11 cellular contexts compared by ENCODE assay signal in the genomic region with DNA sequence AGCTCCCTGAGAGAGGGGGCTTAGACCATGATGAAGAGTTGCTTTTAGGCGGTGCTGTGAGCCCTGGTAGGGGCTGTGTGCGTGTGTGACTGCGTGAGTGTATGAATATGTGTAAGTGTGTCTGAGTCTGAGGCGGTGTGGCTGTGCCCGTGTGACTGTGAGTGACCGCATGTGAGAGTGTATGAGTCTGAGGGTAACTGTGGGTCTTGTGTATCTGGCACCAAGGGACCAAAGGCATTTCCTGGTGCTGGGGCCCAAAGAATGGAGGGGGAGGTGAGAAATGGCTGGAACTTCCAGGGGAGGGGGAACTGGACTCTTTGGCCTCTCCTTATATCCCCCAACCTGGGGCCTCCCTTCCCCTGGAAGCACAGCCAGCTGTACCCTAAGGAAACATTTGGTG. TPM values are rescaled to one million over a fixed set of nuclear protein-coding genes. Genes with fewer than 3 reads are reported as not detected.
DNase-seq lines count a peak whose midpoint lies in the region; ATAC-seq and TF ChIP-seq lines count a peak whose summit lies in the region.
"Had no signal": no experiment of that assay in that cellular context is flagged by ENCODE, and none has a peak within 500 bp of the region (broad histone marks: within the 10 kb centered on the region; RNA-seq: fewer than 3 reads in every experiment).

No MANE protein-coding gene starts in this region.

- CTCF ChIA-PET in CD4-positive, alpha-beta T cell (lab: Charles Lee): no interaction called here

- H3K27me3 ChIP-seq in CD4-positive, alpha-beta T cell (ENCODE audit: control insufficient read depth, insufficient read depth, low read length): no peaks in the 10 kb centered on the region
- no peaks in the 10 kb centered on the region for H3K27me3 ChIP-seq in gastrocnemius medialis

- TF ChIP-seq CTCF in CD4-positive, alpha-beta T cell (IDR thresholded peaks at IDR 0.05): no peak
- no peak for TF ChIP-seq CTCF in fibroblast of the aortic adventitia (IDR thresholded peaks at IDR 0.05; ENCODE audit: insufficient read depth, low read length)
- TF ChIP-seq CTCF in gastrocnemius medialis (IDR thresholded peaks at IDR 0.05 in 4 of 5, conservative IDR thresholded peaks at IDR 0.05 in 1 of 5): no peak

- H3K9me3 Mint-ChIP-seq in CD4-positive, alpha-beta T cell: no peaks in the 10 kb centered on the region
- H3K9me3 Mint-ChIP-seq: natural killer cell treated with Interleukin-12 subunit alpha and Interleukin-12 subunit beta and Interleukin-15 and Interleukin-18, amount 100 ng/mL, for 72 hours had no signal

- peaks cover 0 to 14% of the 10 kb centered on the region in 2 donors for H3K36me3 ChIP-seq in gastrocnemius medialis

- no peaks in the 10 kb centered on the region for H3K9me3 ChIP-seq in CD4-positive, alpha-beta T cell (ENCODE audit: control insufficient read depth, low read length)
- no peaks in the 10 kb centered on the region for H3K9me3 ChIP-seq in gastrocnemius medialis

- no peak for DNase-seq in CD4-positive, alpha-beta T cell
- peak; percentile 47 for DNase-seq in fibroblast of the aortic adventitia (ENCODE audit: low read depth)
- DNase-seq in gastrocnemius medialis: no peak
- DNase-seq in HPDE6-E6E7 (ENCODE audit: extremely low spot score): no peak
- DNase-seq in ACHN: no peak
- no peak for DNase-seq in NOMO-1 treated with DMSO at 0.1 percent for 48 hours (lab: John Stamatoyannopoulos, UW; ENCODE audit: unreplicated experiment)
- DNase-seq: activated CD8-positive, alpha-beta memory T cell treated with anti-CD3 and anti-CD28 coated beads for 24 hours; NCI-H69 had no signal

- no peak for TF ChIP-seq POLR2A in gastrocnemius medialis (IDR thresholded peaks at IDR 0.05)

- intact Hi-C loops in CD4-positive, alpha-beta T cell (cut with DNase I, micrococcal nuclease): no loop called here
- intact Hi-C loops in gastrocnemius medialis (cut with DNase I; ENCODE audit: low total_unique reads): loop anchor here (5.0 kb wide), 1 partner anchor 334 kb away; the partner anchor contains the start of gene DNAJB5

- H3K4me1 Mint-ChIP-seq in CD4-positive, alpha-beta T cell (ENCODE audit: low read depth): peaks cover 35% of the 10 kb centered on the region

- H3K4me3 ChIP-seq in fibroblast of the aortic adventitia (ENCODE audit: low read depth, low read length) (peak overlapping the region; percentile 31), gastrocnemius medialis (peak overlapping the region in 3 of 4 donors; percentile 56 to 62 (median 59))

- POLR2A ChIA-PET in CD4-positive, alpha-beta T cell (lab: Charles Lee): no interaction called here

- in situ Hi-C loops in gastrocnemius medialis (cut with MboI; ENCODE audit: low sequenced_read_pairs in 4 of 4): loop anchor here in 1 of 4 donors (25.0 kb wide), 1 partner anchor 434 kb away; the partner anchor contains the start of genes FANCG and PIGO
- in situ Hi-C loops in ACHN (cut with HindIII; ENCODE audit: low pct_ligation_motif_present, low pct_unique_long_range_greater_than_20kb, low sequenced_read_pairs): no loop called here

- peak overlapping the region; percentile 9 for H3K27ac Mint-ChIP-seq in CD4-positive, alpha-beta T cell

- H3K36me3 Mint-ChIP-seq in CD4-positive, alpha-beta T cell (ENCODE audit: low read depth): peaks cover 35% of the 10 kb centered on the region

- no peak overlapping the region for H3K4me3 Mint-ChIP-seq in CD4-positive, alpha-beta T cell
- H3K4me3 Mint-ChIP-seq: natural killer cell treated with Interleukin-12 subunit alpha and Interleukin-12 subunit beta and Interleukin-15 and Interleukin-18, amount 100 ng/mL, for 72 hours had no signal

- H3K27me3 Mint-ChIP-seq in CD4-positive, alpha-beta T cell: no peaks in the 10 kb centered on the region
- H3K27me3 Mint-ChIP-seq: natural killer cell treated with Interleukin-12 subunit alpha and Interleukin-12 subunit beta and Interleukin-15 and Interleukin-18, amount 100 ng/mL, for 72 hours had no signal

- peaks cover 35 to 43% of the 10 kb centered on the region in 2 donors for H3K4me1 ChIP-seq in gastrocnemius medialis

- H3K27ac ChIP-seq in CD4-positive, alpha-beta T cell (ENCODE audit: low read depth, low read length): no peak overlapping the region
- H3K27ac ChIP-seq in gastrocnemius medialis: peak overlapping the region; percentile 88 to 91 (median 89)

- ATAC-seq in CD4-positive, alpha-beta T cell (ENCODE audit: poor library complexity): no peak
- ATAC-seq in SK-N-SH treated with all-trans-retinoic acid at 6 μM for 48 hours (peak; percentile 3), gastrocnemius medialis (no peak), HG02678 (IDR thresholded peaks at IDR 0.05; ENCODE audit: unreplicated experiment) (no peak)

TF ChIP-seq in SK-N-SH treated with all-trans-retinoic acid at 6 μM for 48 hours, 23 proteins besides CTCF, POLR2A, EP300 and RAD21 (continues in another document):
- TF ChIP-seq, protein P1, sequence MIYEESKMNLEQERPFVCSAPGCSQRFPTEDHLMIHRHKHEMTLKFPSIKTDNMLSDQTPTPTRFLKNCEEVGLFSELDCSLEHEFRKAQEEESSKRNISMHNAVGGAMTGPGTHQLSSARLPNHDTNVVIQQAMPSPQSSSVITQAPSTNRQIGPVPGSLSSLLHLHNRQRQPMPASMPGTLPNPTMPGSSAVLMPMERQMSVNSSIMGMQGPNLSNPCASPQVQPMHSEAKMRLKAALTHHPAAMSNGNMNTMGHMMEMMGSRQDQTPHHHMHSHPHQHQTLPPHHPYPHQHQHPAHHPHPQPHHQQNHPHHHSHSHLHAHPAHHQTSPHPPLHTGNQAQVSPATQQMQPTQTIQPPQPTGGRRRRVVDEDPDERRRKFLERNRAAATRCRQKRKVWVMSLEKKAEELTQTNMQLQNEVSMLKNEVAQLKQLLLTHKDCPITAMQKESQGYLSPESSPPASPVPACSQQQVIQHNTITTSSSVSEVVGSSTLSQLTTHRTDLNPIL (CRISPR knock-in tag; IDR thresholded peaks at IDR 0.05; ENCODE audit: low read depth): no peak
- TF ChIP-seq TCF4 (CRISPR knock-in tag; IDR thresholded peaks at IDR 0.05; ENCODE audit: borderline replicate concordance): no peak
- no peak for TF ChIP-seq ESRRG (CRISPR knock-in tag; IDR thresholded peaks at IDR 0.05)
- no peak for TF ChIP-seq ZNF8 (CRISPR knock-in tag; IDR thresholded peaks at IDR 0.05)
- TF ChIP-seq TOX (CRISPR knock-in tag; IDR thresholded peaks at IDR 0.05; ENCODE audit: borderline replicate concordance): no peak
- TF ChIP-seq SNAI2 (CRISPR knock-in tag; IDR thresholded peaks at IDR 0.05): no peak
- TF ChIP-seq ZNF70 (CRISPR knock-in tag; IDR thresholded peaks at IDR 0.05): no peak
- TF ChIP-seq OSR1 (CRISPR knock-in tag; IDR thresholded peaks at IDR 0.05): no peak
- TF ChIP-seq ARNTL (CRISPR knock-in tag; IDR thresholded peaks at IDR 0.05; ENCODE audit: borderline replicate concordance, low read depth): no peak
- no peak for TF ChIP-seq ZNF565 (CRISPR knock-in tag; conservative IDR thresholded peaks at IDR 0.05; ENCODE audit: low read depth)
- TF ChIP-seq ISL1 (CRISPR knock-in tag; IDR thresholded peaks at IDR 0.05): no peak
- TF ChIP-seq, protein P2, sequence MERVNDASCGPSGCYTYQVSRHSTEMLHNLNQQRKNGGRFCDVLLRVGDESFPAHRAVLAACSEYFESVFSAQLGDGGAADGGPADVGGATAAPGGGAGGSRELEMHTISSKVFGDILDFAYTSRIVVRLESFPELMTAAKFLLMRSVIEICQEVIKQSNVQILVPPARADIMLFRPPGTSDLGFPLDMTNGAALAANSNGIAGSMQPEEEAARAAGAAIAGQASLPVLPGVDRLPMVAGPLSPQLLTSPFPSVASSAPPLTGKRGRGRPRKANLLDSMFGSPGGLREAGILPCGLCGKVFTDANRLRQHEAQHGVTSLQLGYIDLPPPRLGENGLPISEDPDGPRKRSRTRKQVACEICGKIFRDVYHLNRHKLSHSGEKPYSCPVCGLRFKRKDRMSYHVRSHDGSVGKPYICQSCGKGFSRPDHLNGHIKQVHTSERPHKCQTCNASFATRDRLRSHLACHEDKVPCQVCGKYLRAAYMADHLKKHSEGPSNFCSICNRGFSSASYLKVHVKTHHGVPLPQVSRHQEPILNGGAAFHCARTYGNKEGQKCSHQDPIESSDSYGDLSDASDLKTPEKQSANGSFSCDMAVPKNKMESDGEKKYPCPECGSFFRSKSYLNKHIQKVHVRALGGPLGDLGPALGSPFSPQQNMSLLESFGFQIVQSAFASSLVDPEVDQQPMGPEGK (CRISPR knock-in tag; IDR thresholded peaks at IDR 0.05; ENCODE audit: borderline replicate concordance): no peak
- no peak for TF ChIP-seq RARB (CRISPR knock-in tag; IDR thresholded peaks at IDR 0.05)
- no peak for TF ChIP-seq CSRNP3 (CRISPR knock-in tag; IDR thresholded peaks at IDR 0.05)
- TF ChIP-seq CSDC2 (CRISPR knock-in tag; IDR thresholded peaks at IDR 0.05): no peak

RNA-seq across cellular contexts. Expression of gene IL11RA, which starts 1.1 kb away (rescaled TPM):
- total RNA-seq in CD4-positive, alpha-beta T cell: 100 to 1,000 TPM; 117 TPM
- total RNA-seq in fibroblast of the aortic adventitia (ENCODE audit: low replicate concordance): 23.8 and 26.7 TPM in 2 replicates
- 10 to 100 TPM in 2 of 4 donors, 1 to 10 TPM in 2; 3.3 to 15.3 (median 11.6) TPM for total RNA-seq in gastrocnemius medialis

RNA-seq across cellular contexts. Expression of gene GALT, which starts 6.7 kb away (rescaled TPM):
- total RNA-seq in CD4-positive, alpha-beta T cell: 100 to 1,000 TPM; 115 TPM
- 22.8 and 26.8 TPM in 2 replicates for total RNA-seq in fibroblast of the aortic adventitia (ENCODE audit: low replicate concordance)
- total RNA-seq in gastrocnemius medialis: 10 to 100 TPM in 3 of 4 donors, 1 to 10 TPM in 1; 8.1 to 23.6 (median 20.0) TPM

RNA-seq across cellular contexts. Expression of gene CCL27, which starts 9.3 kb away (rescaled TPM):
- total RNA-seq in CD4-positive, alpha-beta T cell: not detected
- total RNA-seq in fibroblast of the aortic adventitia (ENCODE audit: low replicate concordance): not detected in 2 replicates
- 1 to 10 TPM in 1 of 4 donors, not detected in 3; 1.7 TPM for total RNA-seq in gastrocnemius medialis
- total RNA-seq: natural killer cell treated with Interleukin-12 subunit alpha and Interleukin-12 subunit beta and Interleukin-15 and Interleukin-18, amount 100 ng/mL, for 72 hours had no signal

RNA-seq across cellular contexts. Expression of gene SIGMAR1, which starts 15.5 kb away (rescaled TPM):
- 10 to 100 TPM; 11.7 to 12.1 TPM for total RNA-seq in CD4-positive, alpha-beta T cell
- total RNA-seq in fibroblast of the aortic adventitia (ENCODE audit: low replicate concordance): 71.3 and 97.8 TPM in 2 replicates
- 10 to 100 TPM; 18.9 to 35.7 (median 27.4) TPM for total RNA-seq in gastrocnemius medialis

RNA-seq across cellular contexts. Expression of gene ARID3C, which starts 24.3 kb away (rescaled TPM):
- total RNA-seq in CD4-positive, alpha-beta T cell: under 1 TPM; 0.25 to 0.34 TPM
- 0.09 and 0.74 TPM in 2 replicates for total RNA-seq in fibroblast of the aortic adventitia (ENCODE audit: low replicate concordance)
- total RNA-seq in gastrocnemius medialis: not detected
